In genomic region chr9:133584559-133585476, GRCh38 we compare ENCODE assay signal across 12 cellular contexts. TPM values are rescaled to one million over a fixed set of nuclear protein-coding genes. Genes with fewer than 3 reads are reported as not detected.
A peak's percentile ranks its signal among the peaks of the same experiment; 100 is the strongest.
DNase-seq lines count a peak whose midpoint lies in the region; ATAC-seq and TF ChIP-seq lines count a peak whose summit lies in the region.
"Had no signal": no experiment of that assay in that cellular context is flagged by ENCODE, and none has a peak within 500 bp of the region (broad histone marks: within the 10 kb centered on the region; RNA-seq: fewer than 3 reads in every experiment).

No MANE protein-coding gene starts in this region.

- ATAC-seq in WTC11: peak; percentile 45
- no peak for ATAC-seq in GM21717 (IDR thresholded peaks at IDR 0.05; ENCODE audit: unreplicated experiment)
- ATAC-seq in HG02588 (IDR thresholded peaks at IDR 0.05; ENCODE audit: unreplicated experiment): no peak
- no peak for ATAC-seq in natural killer cell treated with Interleukin-12 subunit alpha and Interleukin-12 subunit beta and Interleukin-15 and Interleukin-18, amount 100 ng/mL, for 72 hours

- H3K27ac Mint-ChIP-seq in WTC11: peak overlapping the region; percentile 69
- peak overlapping the region; percentile 56 for H3K27ac Mint-ChIP-seq in mesothelial cell of epicardium
- H3K27ac Mint-ChIP-seq in natural killer cell treated with Interleukin-12 subunit alpha and Interleukin-12 subunit beta and Interleukin-15 and Interleukin-18, amount 100 ng/mL, for 72 hours: no peak overlapping the region

- DNase-seq in DMS53 treated with DMSO at 0.1 percent for 48 hours (lab: John Stamatoyannopoulos, UW; ENCODE audit: unreplicated experiment): peak; percentile 48
- peak; percentile 71 to 89 for DNase-seq in NCI-H187 (lab: John Stamatoyannopoulos, UW)
- peak; percentile 58 for DNase-seq in WTC11 (ENCODE audit: low spot score)
- DNase-seq in mesothelial cell of epicardium (ENCODE audit: low spot score in 2 of 2, unreplicated experiment in 2 of 2): no peak
- no peak for DNase-seq in activated CD8-positive, alpha-beta memory T cell treated with anti-CD3 and anti-CD28 coated beads, Interleukin-2, amount 50 U/mL, for 4 hours
- DNase-seq in natural killer cell treated with Interleukin-12 subunit alpha and Interleukin-12 subunit beta and Interleukin-15 and Interleukin-18, amount 100 ng/mL, for 72 hours (ENCODE audit: low spot score): no peak
- DNase-seq: activated T-cell treated with anti-CD3 and anti-CD28 coated beads for 4 hours, cortex of kidney, SIG-M5 had no signal

- no peak overlapping the region for H3K4me3 Mint-ChIP-seq in WTC11
- H3K4me3 Mint-ChIP-seq in mesothelial cell of epicardium: no peak overlapping the region
- no peak overlapping the region for H3K4me3 Mint-ChIP-seq in natural killer cell treated with Interleukin-12 subunit alpha and Interleukin-12 subunit beta and Interleukin-15 and Interleukin-18, amount 100 ng/mL, for 72 hours

- 0 out of 2 replicates have a peak, but pooled peaks cover 4% of the 10 kb centered on the region for H3K27me3 Mint-ChIP-seq in WTC11 (ENCODE audit: low read depth)
- peaks cover 3% of the 10 kb centered on the region for H3K27me3 Mint-ChIP-seq in mesothelial cell of epicardium (ENCODE audit: low read depth)
- peaks cover 19 to 22% of the 10 kb centered on the region in 2 donors for H3K27me3 Mint-ChIP-seq in natural killer cell treated with Interleukin-12 subunit alpha and Interleukin-12 subunit beta and Interleukin-15 and Interleukin-18, amount 100 ng/mL, for 72 hours

- TF ChIP-seq CTCF in WTC11 (IDR thresholded peaks at IDR 0.05) (no peak), mesothelial cell of epicardium (IDR thresholded peaks at IDR 0.05; ENCODE audit: unreplicated experiment) (no peak)

- CTCF ChIA-PET in WTC11 (lab: Charles Lee): interaction anchor here (0.7 to 2.1 kb wide), 16 partner anchors 13 to 441 kb away, joined by 3 to 7 read pairs (median 4); no protein-coding TSS in a partner anchor

- peaks cover 4% of the 10 kb centered on the region for H3K36me3 Mint-ChIP-seq in WTC11
- H3K36me3 Mint-ChIP-seq in mesothelial cell of epicardium: no peaks in the 10 kb centered on the region
- H3K36me3 Mint-ChIP-seq in natural killer cell treated with Interleukin-12 subunit alpha and Interleukin-12 subunit beta and Interleukin-15 and Interleukin-18, amount 100 ng/mL, for 72 hours: no peaks in the 10 kb centered on the region

- peaks cover 33% of the 10 kb centered on the region for H3K4me1 Mint-ChIP-seq in WTC11
- H3K4me1 Mint-ChIP-seq in mesothelial cell of epicardium: peaks cover 42% of the 10 kb centered on the region
- peaks cover 0 to 4% of the 10 kb centered on the region in 2 donors for H3K4me1 Mint-ChIP-seq in natural killer cell treated with Interleukin-12 subunit alpha and Interleukin-12 subunit beta and Interleukin-15 and Interleukin-18, amount 100 ng/mL, for 72 hours (ENCODE audit: low read depth in 2 of 2)

- H3K9me3 Mint-ChIP-seq in WTC11: peaks cover 5% of the 10 kb centered on the region
- peaks cover 5% of the 10 kb centered on the region for H3K9me3 Mint-ChIP-seq in mesothelial cell of epicardium
- peaks cover 4% of the 10 kb centered on the region for H3K9me3 Mint-ChIP-seq in natural killer cell treated with Interleukin-12 subunit alpha and Interleukin-12 subunit beta and Interleukin-15 and Interleukin-18, amount 100 ng/mL, for 72 hours

- POLR2A ChIA-PET in WTC11 (lab: Charles Lee): no interaction called here

TF ChIP-seq in WTC11, 78 proteins besides CTCF, POLR2A, EP300 and RAD21:
- TF ChIP-seq JUN (CRISPR knock-in tag; IDR thresholded peaks at IDR 0.05) (no peak), ZNF512 (CRISPR knock-in tag; IDR thresholded peaks at IDR 0.05; ENCODE audit: borderline replicate concordance) (no peak), AFF4 (CRISPR knock-in tag; IDR thresholded peaks at IDR 0.05; ENCODE audit: borderline replicate concordance) (no peak), JAZF1 (CRISPR knock-in tag; IDR thresholded peaks at IDR 0.05) (no peak), SMAD4 (CRISPR knock-in tag; IDR thresholded peaks at IDR 0.05) (no peak), NFATC4 (CRISPR knock-in tag; IDR thresholded peaks at IDR 0.05) (no peak), RELA (CRISPR knock-in tag; IDR thresholded peaks at IDR 0.05; ENCODE audit: borderline replicate concordance) (no peak), MAX (CRISPR knock-in tag; IDR thresholded peaks at IDR 0.05) (no peak)

RNA-seq across cellular contexts. Expression of gene FAM163B, which starts 24.4 kb away (rescaled TPM):
- total RNA-seq in WTC11 (2021) (2.0 to 3.1 TPM (median 2.7 TPM) in 3 replicates), mesothelial cell of epicardium (0.22 to 0.72 TPM (median 0.72 TPM) in 3 replicates)
- total RNA-seq in natural killer cell treated with Interleukin-12 subunit alpha and Interleukin-12 subunit beta and Interleukin-15 and Interleukin-18, amount 100 ng/mL, for 72 hours: not detected
- total RNA-seq: pulmonary artery endothelial cell had no signal

RNA-seq across cellular contexts. Expression of gene ADAMTSL2, which starts 50.3 kb away (rescaled TPM):
- total RNA-seq in WTC11 (2021): 0.64 to 0.87 TPM (median 0.64 TPM) in 3 replicates
- 6.2 to 7.0 TPM (median 6.5 TPM) in 3 replicates for total RNA-seq in mesothelial cell of epicardium
- not detected for total RNA-seq in natural killer cell treated with Interleukin-12 subunit alpha and Interleukin-12 subunit beta and Interleukin-15 and Interleukin-18, amount 100 ng/mL, for 72 hours
- total RNA-seq: pulmonary artery endothelial cell had no signal

RNA-seq across cellular contexts. Expression of gene DBH, which starts 51.3 kb away (rescaled TPM):
- total RNA-seq in WTC11 (2021) (0.23 to 0.34 TPM (median 0.24 TPM) in 3 replicates), mesothelial cell of epicardium (not detected in 3 replicates)
- not detected for total RNA-seq in natural killer cell treated with Interleukin-12 subunit alpha and Interleukin-12 subunit beta and Interleukin-15 and Interleukin-18, amount 100 ng/mL, for 72 hours
- total RNA-seq: pulmonary artery endothelial cell had no signal

Comparison
In these comparisons a context has a peak if more than half of its experiments do, and no peak if none do; other contexts are left out.
1. DNase-seq: peak in DMS53 treated with DMSO at 0.1 percent for 48 hours (single experiment), NCI-H187 (2 of 2) and WTC11 (single experiment); none in mesothelial cell of epicardium (0 of 2), activated CD8-positive, alpha-beta memory T cell treated with anti-CD3 and anti-CD28 coated beads, Interleukin-2, amount 50 U/mL, for 4 hours (single experiment) and natural killer cell treated with Interleukin-12 subunit alpha and Interleukin-12 subunit beta and Interleukin-15 and Interleukin-18, amount 100 ng/mL, for 72 hours (single experiment).
2. H3K27ac Mint-ChIP-seq: peak in WTC11 (single experiment) and mesothelial cell of epicardium (single experiment); none in natural killer cell treated with Interleukin-12 subunit alpha and Interleukin-12 subunit beta and Interleukin-15 and Interleukin-18, amount 100 ng/mL, for 72 hours (0 of 2).